Comparison of ENCODE assay signal across 8 cellular contexts in genomic region chr16:58128181-58128631, GRCh38. TPM values are rescaled to one million over a fixed set of nuclear protein-coding genes. Genes with fewer than 3 reads are reported as not detected.
A peak's percentile ranks its signal among the peaks of the same experiment; 100 is the strongest.
DNase-seq lines count a peak whose midpoint lies in the region; ATAC-seq and TF ChIP-seq lines count a peak whose summit lies in the region.

No MANE protein-coding gene starts in this region.

- no peaks in the 10 kb centered on the region for H3K9me3 Mint-ChIP-seq in T-helper 1 cell treated with Interleukin-12 subunit alpha and Interleukin-12 subunit beta and Interleukin-4 antibody, amounts not matched to agents 30 μg/mL and 1 μg/mL, for 36 hours

- H3K4me1 Mint-ChIP-seq in T-helper 1 cell treated with Interleukin-12 subunit alpha and Interleukin-12 subunit beta and Interleukin-4 antibody, amounts not matched to agents 30 μg/mL and 1 μg/mL, for 36 hours (ENCODE audit: low read depth), result peaks cover 35% of the 10 kb centered on the region

- no peaks in the 10 kb centered on the region for H3K36me3 Mint-ChIP-seq in T-helper 1 cell treated with Interleukin-12 subunit alpha and Interleukin-12 subunit beta and Interleukin-4 antibody, amounts not matched to agents 30 μg/mL and 1 μg/mL, for 36 hours (ENCODE audit: low read depth)

- H3K4me3 ChIP-seq in adipocyte (ENCODE audit: low read length) (peak overlapping the region; percentile 97), kidney epithelial cell (ENCODE audit: low read depth, low read length) (peak overlapping the region; percentile 84), mucosa of descending colon (no peak overlapping the region)

- no peaks in the 10 kb centered on the region for H3K27me3 Mint-ChIP-seq in T-helper 1 cell treated with Interleukin-12 subunit alpha and Interleukin-12 subunit beta and Interleukin-4 antibody, amounts not matched to agents 30 μg/mL and 1 μg/mL, for 36 hours (ENCODE audit: low read depth)

- H3K9me3 ChIP-seq in adipocyte (ENCODE audit: control insufficient read depth, low read length) (no peaks in the 10 kb centered on the region), mucosa of descending colon (no peaks in the 10 kb centered on the region)

- TF ChIP-seq CTCF in kidney epithelial cell (IDR thresholded peaks at IDR 0.05; ENCODE audit: insufficient read depth, low read length, poor library complexity, severe bottlenecking) (no peak), mucosa of descending colon (IDR thresholded peaks at IDR 0.05) (no peak)

- DNase-seq in T-helper 1 cell (no peak), adipocyte (ENCODE audit: low read depth) (peak; percentile 22), kidney epithelial cell (ENCODE audit: low read depth) (no peak), substantia nigra (lab: John Stamatoyannopoulos, UW) (peak in 23 of 49 donors; percentile 11 to 59 (median 29)), NCI-H510A (lab: John Stamatoyannopoulos, UW) (no peak), mucosa of descending colon (no peak), NCI-H2107 treated with DMSO at 0.1 percent for 48 hours (lab: John Stamatoyannopoulos, UW; ENCODE audit: unreplicated experiment) (no peak)

- H3K4me3 Mint-ChIP-seq in T-helper 1 cell treated with Interleukin-12 subunit alpha and Interleukin-12 subunit beta and Interleukin-4 antibody, amounts not matched to agents 30 μg/mL and 1 μg/mL, for 36 hours, result peak overlapping the region; percentile 89

- H3K4me1 ChIP-seq in adipocyte (ENCODE audit: control insufficient read depth, insufficient read depth, low read length) (peaks cover 46% of the 10 kb centered on the region), mucosa of descending colon (ENCODE audit: low read depth) (peaks cover 24% of the 10 kb centered on the region)

- peak overlapping the region; percentile 84 for H3K27ac ChIP-seq in substantia nigra (ENCODE audit: low read depth, low read length, poor library complexity, severe bottlenecking)

- H3K36me3 ChIP-seq in adipocyte (ENCODE audit: control insufficient read depth, insufficient read depth, low read length, severe bottlenecking), result no peaks in the 10 kb centered on the region
- H3K36me3 ChIP-seq in kidney epithelial cell (ENCODE audit: control insufficient read depth, insufficient read depth, low read length), result no peaks in the 10 kb centered on the region
- peaks cover 4% of the 10 kb centered on the region for H3K36me3 ChIP-seq in mucosa of descending colon (ENCODE audit: low read depth)

- H3K9ac ChIP-seq in adipocyte (ENCODE audit: low read length), result peak overlapping the region; percentile 93

- H3K27ac Mint-ChIP-seq in T-helper 1 cell treated with Interleukin-12 subunit alpha and Interleukin-12 subunit beta and Interleukin-4 antibody, amounts not matched to agents 30 μg/mL and 1 μg/mL, for 36 hours, result peak overlapping the region; percentile 83

- no peak for ATAC-seq in mucosa of descending colon

- H3K27me3 ChIP-seq in adipocyte (replicated peaks; ENCODE audit: control insufficient read depth, insufficient read depth, low read length) (no peaks in the 10 kb centered on the region), kidney epithelial cell (ENCODE audit: control insufficient read depth, insufficient read depth, low read length) (no peaks in the 10 kb centered on the region)

- intact Hi-C loops in mucosa of descending colon (cut with DNase I, micrococcal nuclease), result no loop called here

RNA-seq across cellular contexts. Expression of gene CFAP20, which starts 1.0 kb away (rescaled TPM):
- 79.6 and 84.2 TPM in 2 replicates for total RNA-seq in kidney epithelial cell
- 10 to 100 TPM; 18.8 to 24.0 (median 23.3) TPM for total RNA-seq in mucosa of descending colon
